Comparison of ENCODE assay signal across 1 cellular context in the genomic region with DNA sequence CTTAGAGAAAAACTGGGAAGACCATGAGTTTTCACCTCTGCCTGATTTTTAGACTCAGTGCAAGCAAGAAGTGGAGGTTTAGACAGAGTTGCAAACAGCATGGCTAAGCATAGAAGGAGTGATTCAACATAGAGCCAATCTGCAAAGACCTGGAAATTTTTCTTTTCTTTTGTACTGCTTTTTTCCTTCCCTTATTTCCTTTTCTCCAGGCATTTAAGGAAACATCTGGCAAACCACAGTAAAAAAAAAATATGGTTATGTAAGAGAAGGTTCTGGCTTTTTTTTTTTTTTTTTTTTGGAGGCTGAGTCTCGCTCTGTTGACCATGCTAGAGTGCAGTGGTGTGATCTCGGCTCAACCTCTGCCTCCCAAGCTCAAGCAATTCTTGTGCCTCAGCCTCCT.
TF ChIP-seq lines count a peak whose summit lies in the region.

No MANE protein-coding gene starts in this region.

TF ChIP-seq in K562, 482 proteins besides CTCF, POLR2A, EP300 and RAD21:
- TF ChIP-seq SMARCA5 (IDR thresholded peaks at IDR 0.05) = no peak
- TF ChIP-seq, protein P1, sequence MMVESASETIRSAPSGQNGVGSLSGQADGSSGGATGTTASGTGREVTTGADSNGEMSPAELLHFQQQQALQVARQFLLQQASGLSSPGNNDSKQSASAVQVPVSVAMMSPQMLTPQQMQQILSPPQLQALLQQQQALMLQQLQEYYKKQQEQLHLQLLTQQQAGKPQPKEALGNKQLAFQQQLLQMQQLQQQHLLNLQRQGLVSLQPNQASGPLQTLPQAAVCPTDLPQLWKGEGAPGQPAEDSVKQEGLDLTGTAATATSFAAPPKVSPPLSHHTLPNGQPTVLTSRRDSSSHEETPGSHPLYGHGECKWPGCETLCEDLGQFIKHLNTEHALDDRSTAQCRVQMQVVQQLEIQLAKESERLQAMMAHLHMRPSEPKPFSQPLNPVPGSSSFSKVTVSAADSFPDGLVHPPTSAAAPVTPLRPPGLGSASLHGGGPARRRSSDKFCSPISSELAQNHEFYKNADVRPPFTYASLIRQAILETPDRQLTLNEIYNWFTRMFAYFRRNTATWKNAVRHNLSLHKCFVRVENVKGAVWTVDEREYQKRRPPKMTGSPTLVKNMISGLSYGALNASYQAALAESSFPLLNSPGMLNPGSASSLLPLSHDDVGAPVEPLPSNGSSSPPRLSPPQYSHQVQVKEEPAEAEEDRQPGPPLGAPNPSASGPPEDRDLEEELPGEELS (CRISPR knock-in tag; IDR thresholded peaks at IDR 0.05; ENCODE audit: borderline replicate concordance) = no peak
- no peak for TF ChIP-seq ZNF316 (IDR thresholded peaks at IDR 0.05)
- TF ChIP-seq, protein P2, sequence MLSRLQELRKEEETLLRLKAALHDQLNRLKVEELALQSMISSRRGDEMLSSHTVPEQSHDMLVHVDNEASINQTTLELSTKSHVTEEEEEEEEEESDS (CRISPR knock-in tag; IDR thresholded peaks at IDR 0.05) = no peak
- no peak for TF ChIP-seq ZBTB7A (IDR thresholded peaks at IDR 0.05; ENCODE audit: borderline replicate concordance, control insufficient read depth, low read depth, low read length)
- no peak for TF ChIP-seq TRIM24 (IDR thresholded peaks at IDR 0.05)
- no peak for TF ChIP-seq CREB1 (IDR thresholded peaks at IDR 0.05)
- TF ChIP-seq CREB1 (CRISPR knock-in tag; IDR thresholded peaks at IDR 0.05) = no peak
